ENCODE assay signal across 10 cellular contexts in genomic region chr6:168849459-168849858, GRCh38.
"Had no signal": no experiment of that assay in that cellular context is flagged by ENCODE, and none has a peak within 500 bp of the region (broad histone marks: within the 10 kb centered on the region; RNA-seq: fewer than 3 reads in every experiment).

No MANE protein-coding gene starts in this region.

- H3K4me2 ChIP-seq: KMS-11 had no signal

- H3K36me3 ChIP-seq: HAP-1 had no signal

- H3K9me3 ChIP-seq: HAP-1 had no signal

- H2AFZ ChIP-seq: GM23248 had no signal

- H3K36me3 Mint-ChIP-seq: IgD-negative memory B cell had no signal

- ATAC-seq: HCT116, HepG2 had no signal

- H3K4me1 ChIP-seq: HAP-1 had no signal

- H3K27ac Mint-ChIP-seq: IgD-negative memory B cell had no signal

- H3K27me3 Mint-ChIP-seq: IgD-negative memory B cell had no signal

- H3K4me3 ChIP-seq: GM23248, HAP-1 had no signal

- DNase-seq: GM23248, GOT3, H7, KBM-7 had no signal

- H3K9ac ChIP-seq: GM23248, KMS-11 had no signal

- H3K27ac ChIP-seq: GM23248, HL-60, KMS-11 had no signal
